Comparison of ENCODE assay signal across 1 cellular context in the genomic region with DNA sequence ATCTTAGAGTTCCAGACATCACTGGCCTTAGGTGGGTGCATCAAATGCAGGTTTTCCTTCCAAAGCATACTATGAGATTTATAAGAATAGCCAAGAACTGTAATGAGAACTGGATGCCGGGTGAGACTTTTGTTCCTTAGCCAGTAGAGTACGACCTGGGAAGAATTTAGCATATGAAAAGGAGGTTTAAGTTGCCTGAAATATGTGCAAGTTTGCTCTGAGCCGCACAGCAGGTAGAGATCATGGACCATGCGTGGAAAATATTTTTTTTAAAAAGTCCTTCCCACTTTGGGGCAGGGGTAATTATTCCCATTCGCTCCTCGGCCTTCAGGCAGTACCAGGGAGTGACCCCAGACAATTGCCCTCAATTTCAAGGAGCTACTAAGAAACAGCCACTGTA.
TF ChIP-seq lines count a peak whose summit lies in the region.

No MANE protein-coding gene starts in this region.

TF ChIP-seq in GM23338, 12 proteins besides CTCF, POLR2A, EP300 and RAD21 (continued from another document):
- TF ChIP-seq, protein P1, sequence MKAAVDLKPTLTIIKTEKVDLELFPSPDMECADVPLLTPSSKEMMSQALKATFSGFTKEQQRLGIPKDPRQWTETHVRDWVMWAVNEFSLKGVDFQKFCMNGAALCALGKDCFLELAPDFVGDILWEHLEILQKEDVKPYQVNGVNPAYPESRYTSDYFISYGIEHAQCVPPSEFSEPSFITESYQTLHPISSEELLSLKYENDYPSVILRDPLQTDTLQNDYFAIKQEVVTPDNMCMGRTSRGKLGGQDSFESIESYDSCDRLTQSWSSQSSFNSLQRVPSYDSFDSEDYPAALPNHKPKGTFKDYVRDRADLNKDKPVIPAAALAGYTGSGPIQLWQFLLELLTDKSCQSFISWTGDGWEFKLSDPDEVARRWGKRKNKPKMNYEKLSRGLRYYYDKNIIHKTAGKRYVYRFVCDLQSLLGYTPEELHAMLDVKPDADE (IDR thresholded peaks at IDR 0.05), result no peak
- TF ChIP-seq, protein P2, sequence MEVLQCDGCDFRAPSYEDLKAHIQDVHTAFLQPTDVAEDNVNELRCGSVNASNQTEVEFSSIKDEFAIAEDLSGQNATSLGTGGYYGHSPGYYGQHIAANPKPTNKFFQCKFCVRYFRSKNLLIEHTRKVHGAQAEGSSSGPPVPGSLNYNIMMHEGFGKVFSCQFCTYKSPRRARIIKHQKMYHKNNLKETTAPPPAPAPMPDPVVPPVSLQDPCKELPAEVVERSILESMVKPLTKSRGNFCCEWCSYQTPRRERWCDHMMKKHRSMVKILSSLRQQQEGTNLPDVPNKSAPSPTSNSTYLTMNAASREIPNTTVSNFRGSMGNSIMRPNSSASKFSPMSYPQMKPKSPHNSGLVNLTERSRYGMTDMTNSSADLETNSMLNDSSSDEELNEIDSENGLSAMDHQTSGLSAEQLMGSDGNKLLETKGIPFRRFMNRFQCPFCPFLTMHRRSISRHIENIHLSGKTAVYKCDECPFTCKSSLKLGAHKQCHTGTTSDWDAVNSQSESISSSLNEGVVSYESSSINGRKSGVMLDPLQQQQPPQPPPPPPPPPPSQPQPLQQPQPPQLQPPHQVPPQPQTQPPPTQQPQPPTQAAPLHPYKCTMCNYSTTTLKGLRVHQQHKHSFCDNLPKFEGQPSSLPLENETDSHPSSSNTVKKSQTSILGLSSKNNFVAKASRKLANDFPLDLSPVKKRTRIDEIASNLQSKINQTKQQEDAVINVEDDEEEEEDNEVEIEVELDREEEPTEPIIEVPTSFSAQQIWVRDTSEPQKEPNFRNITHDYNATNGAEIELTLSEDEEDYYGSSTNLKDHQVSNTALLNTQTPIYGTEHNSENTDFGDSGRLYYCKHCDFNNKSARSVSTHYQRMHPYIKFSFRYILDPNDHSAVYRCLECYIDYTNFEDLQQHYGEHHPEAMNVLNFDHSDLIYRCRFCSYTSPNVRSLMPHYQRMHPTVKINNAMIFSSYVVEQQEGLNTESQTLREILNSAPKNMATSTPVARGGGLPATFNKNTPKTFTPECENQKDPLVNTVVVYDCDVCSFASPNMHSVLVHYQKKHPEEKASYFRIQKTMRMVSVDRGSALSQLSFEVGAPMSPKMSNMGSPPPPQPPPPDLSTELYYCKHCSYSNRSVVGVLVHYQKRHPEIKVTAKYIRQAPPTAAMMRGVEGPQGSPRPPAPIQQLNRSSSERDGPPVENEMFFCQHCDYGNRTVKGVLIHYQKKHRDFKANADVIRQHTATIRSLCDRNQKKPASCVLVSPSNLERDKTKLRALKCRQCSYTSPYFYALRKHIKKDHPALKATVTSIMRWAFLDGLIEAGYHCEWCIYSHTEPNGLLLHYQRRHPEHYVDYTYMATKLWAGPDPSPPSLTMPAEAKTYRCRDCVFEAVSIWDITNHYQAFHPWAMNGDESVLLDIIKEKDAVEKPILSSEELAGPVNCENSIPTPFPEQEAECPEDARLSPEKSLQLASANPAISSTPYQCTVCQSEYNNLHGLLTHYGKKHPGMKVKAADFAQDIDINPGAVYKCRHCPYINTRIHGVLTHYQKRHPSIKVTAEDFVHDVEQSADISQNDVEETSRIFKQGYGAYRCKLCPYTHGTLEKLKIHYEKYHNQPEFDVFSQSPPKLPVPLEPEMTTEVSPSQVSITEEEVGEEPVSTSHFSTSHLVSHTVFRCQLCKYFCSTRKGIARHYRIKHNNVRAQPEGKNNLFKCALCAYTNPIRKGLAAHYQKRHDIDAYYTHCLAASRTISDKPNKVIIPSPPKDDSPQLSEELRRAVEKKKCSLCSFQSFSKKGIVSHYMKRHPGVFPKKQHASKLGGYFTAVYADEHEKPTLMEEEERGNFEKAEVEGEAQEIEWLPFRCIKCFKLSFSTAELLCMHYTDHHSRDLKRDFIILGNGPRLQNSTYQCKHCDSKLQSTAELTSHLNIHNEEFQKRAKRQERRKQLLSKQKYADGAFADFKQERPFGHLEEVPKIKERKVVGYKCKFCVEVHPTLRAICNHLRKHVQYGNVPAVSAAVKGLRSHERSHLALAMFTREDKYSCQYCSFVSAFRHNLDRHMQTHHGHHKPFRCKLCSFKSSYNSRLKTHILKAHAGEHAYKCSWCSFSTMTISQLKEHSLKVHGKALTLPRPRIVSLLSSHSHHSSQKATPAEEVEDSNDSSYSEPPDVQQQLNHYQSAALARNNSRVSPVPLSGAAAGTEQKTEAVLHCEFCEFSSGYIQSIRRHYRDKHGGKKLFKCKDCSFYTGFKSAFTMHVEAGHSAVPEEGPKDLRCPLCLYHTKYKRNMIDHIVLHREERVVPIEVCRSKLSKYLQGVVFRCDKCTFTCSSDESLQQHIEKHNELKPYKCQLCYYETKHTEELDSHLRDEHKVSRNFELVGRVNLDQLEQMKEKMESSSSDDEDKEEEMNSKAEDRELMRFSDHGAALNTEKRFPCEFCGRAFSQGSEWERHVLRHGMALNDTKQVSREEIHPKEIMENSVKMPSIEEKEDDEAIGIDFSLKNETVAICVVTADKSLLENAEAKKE (CRISPR knock-in tag; IDR thresholded peaks at IDR 0.05), result no peak
- TF ChIP-seq ZNF331 (CRISPR knock-in tag; IDR thresholded peaks at IDR 0.05; ENCODE audit: low read depth) (no peak), CREB1 (CRISPR knock-in tag; IDR thresholded peaks at IDR 0.05; ENCODE audit: low read depth) (no peak), NANOG (IDR thresholded peaks at IDR 0.05; ENCODE audit: borderline replicate concordance) (no peak)
